Comparison of ENCODE assay signal across 1 cellular context in the genomic region with DNA sequence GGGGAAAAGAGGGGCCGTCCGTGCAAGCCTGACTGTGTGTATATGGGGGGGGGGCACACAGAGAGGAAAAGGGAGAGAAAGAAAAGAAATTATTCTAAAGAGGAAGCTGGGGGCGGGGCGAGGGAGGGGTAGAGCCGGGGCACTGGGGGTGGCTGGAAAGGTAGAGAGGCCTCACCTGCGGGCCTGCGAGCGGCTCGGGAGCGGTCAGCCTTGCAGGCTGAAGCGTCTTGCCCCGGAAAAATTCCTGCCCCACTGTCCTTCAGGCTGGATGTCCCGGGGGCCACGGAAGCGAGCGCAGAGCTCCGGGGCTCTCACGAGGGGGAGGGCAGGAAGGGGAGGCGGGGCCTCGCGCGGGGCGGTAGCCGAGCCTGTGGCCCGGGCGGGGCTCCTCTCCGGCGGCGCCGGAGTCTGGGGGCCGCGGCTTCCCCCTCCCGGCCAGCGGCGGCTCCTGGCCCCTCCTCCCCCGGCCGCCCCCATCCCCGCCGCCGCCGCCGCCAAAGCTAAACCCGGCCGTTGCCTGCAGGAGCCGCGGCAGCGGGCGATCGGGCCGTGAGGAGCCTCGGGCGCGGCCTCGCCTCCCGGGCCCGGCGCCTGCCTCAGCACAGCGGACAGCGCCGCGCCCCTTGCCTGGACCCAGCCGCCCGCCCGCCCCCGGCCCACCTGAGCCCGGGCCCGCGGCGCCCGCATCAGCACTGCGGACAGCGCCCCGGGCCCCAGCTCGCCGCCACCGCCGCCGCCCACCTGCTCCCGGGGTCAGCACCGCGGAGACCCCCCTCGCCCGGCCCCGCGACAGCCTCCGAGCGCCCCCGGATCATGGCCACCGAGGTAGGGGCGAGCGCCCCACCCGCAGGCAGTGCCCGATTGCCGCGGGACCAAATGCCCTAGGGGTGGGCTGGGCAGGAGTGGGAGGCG.
A peak's percentile ranks its signal among the peaks of the same experiment; 100 is the strongest.
TF ChIP-seq lines count a peak whose summit lies in the region.

Gene GOLGA7B, plus strand, starts transcription at position 353 of the 912 bp plus-strand sequence. Its CDS starts 461 bp downstream, at position 814.

TF ChIP-seq in H1, 55 proteins besides CTCF, POLR2A, EP300 and RAD21:
- TF ChIP-seq EZH2 (IDR thresholded peaks at IDR 0.05; ENCODE audit: low read depth, low read length, severe bottlenecking) = no peak
- TF ChIP-seq KDM4A (IDR thresholded peaks at IDR 0.05; ENCODE audit: low read depth, low read length, severe bottlenecking) = peak; percentile 75
- no peak for TF ChIP-seq ZNF274 (IDR thresholded peaks at IDR 0.05; ENCODE audit: borderline replicate concordance, extremely low read depth, low read length)
- no peak for TF ChIP-seq ATF3 (IDR thresholded peaks at IDR 0.05; ENCODE audit: insufficient read depth, low read depth, low read length)
- peak; percentile 83 to 88 for TF ChIP-seq SIN3A (conservative IDR thresholded peaks at IDR 0.05 in 1 of 2, IDR thresholded peaks at IDR 0.05 in 1 of 2; ENCODE audit: low read depth in 1 of 2, low read length in 2 of 2)
